1 cellular context compared by ENCODE assay signal in genomic region chr1:94382163-94382562, GRCh38.
TF ChIP-seq lines count a peak whose summit lies in the region.

No MANE protein-coding gene starts in this region.

TF ChIP-seq in A549, 52 proteins besides CTCF, POLR2A, EP300 and RAD21 (continued from another document):
- TF ChIP-seq HOXB13 (CRISPR knock-in tag; IDR thresholded peaks at IDR 0.05; ENCODE audit: low read depth) (no peak), SREBF2 (IDR thresholded peaks at IDR 0.05) (no peak), ZSCAN20 (CRISPR knock-in tag; IDR thresholded peaks at IDR 0.05) (no peak)
